23 cellular contexts compared by ENCODE assay signal in genomic region chr6:22333802-22334201, GRCh38. TPM values are rescaled to one million over a fixed set of nuclear protein-coding genes. Genes with fewer than 3 reads are reported as not detected.
"Had no signal": no experiment of that assay in that cellular context is flagged by ENCODE, and none has a peak within 500 bp of the region (broad histone marks: within the 10 kb centered on the region; RNA-seq: fewer than 3 reads in every experiment).

No MANE protein-coding gene starts in this region.

- H3K27me3 ChIP-seq: ascending aorta, gastroesophageal sphincter, heart right ventricle, tibial artery had no signal

- H3K4me3 ChIP-seq: ascending aorta, gastroesophageal sphincter, heart right ventricle, tibial artery had no signal

- H3K9me3 ChIP-seq: ascending aorta, gastroesophageal sphincter, heart right ventricle, tibial artery had no signal

- DNase-seq: activated CD4-positive, alpha-beta T cell treated with anti-CD3 and anti-CD28 coated beads for 36 hours; activated CD4-positive, alpha-beta T cell treated with anti-CD3 and anti-CD28 coated beads, Interleukin-2, amount 50 U/mL, for 48 hours; activated naive CD4-positive, alpha-beta T cell treated with Interleukin-2 at 50 U/mL for 16 hours; cerebellar nuclear complex; cortex of kidney; effector CD4-positive, alpha-beta T cell; heart right ventricle; immature natural killer cell; left ventricle myocardium superior; stimulated activated CD4-positive, alpha-beta T cell treated with anti-CD3 and anti-CD28 coated beads, Interleukin-2, amount 100 ng/mL, for 24 hours; stimulated activated naive CD4-positive, alpha-beta T cell treated with Interleukin-2 at 50 U/mL for 16 hours; tibial artery had no signal

- ATAC-seq: activated CD4-positive, alpha-beta T cell treated with anti-CD3 and anti-CD28 coated beads for 36 hours; gastroesophageal sphincter; heart right ventricle; left ventricle myocardium superior; WTC11 had no signal

- H3K4me1 ChIP-seq: ascending aorta, gastroesophageal sphincter, heart right ventricle, tibial artery had no signal

- H3K27ac ChIP-seq: ascending aorta, gastroesophageal sphincter, heart right ventricle, tibial artery had no signal

- H3K36me3 ChIP-seq: ascending aorta, gastroesophageal sphincter, heart right ventricle, tibial artery had no signal

RNA-seq across cellular contexts. Expression of gene PRL, which starts 37.0 kb away (rescaled TPM):
- total RNA-seq: activated CD4-positive, alpha-beta T cell treated with anti-CD3 and anti-CD28 coated beads for 36 hours; ascending aorta; bronchial epithelial cell; gastroesophageal sphincter; heart right ventricle; left ventricle myocardium superior; mononuclear cell; omental fat pad; posterior vena cava; T-helper 2 cell treated with Interferon-gamma antibody and Interleukin-4, amounts not matched to agents 100 ng/mL and 5 ng/mL, for 36 hours; urinary bladder; WTC11 had no signal
- polyA plus RNA-seq: esophagus, heart right ventricle, immature natural killer cell, neural cell, urinary bladder had no signal
